In the genomic region with DNA sequence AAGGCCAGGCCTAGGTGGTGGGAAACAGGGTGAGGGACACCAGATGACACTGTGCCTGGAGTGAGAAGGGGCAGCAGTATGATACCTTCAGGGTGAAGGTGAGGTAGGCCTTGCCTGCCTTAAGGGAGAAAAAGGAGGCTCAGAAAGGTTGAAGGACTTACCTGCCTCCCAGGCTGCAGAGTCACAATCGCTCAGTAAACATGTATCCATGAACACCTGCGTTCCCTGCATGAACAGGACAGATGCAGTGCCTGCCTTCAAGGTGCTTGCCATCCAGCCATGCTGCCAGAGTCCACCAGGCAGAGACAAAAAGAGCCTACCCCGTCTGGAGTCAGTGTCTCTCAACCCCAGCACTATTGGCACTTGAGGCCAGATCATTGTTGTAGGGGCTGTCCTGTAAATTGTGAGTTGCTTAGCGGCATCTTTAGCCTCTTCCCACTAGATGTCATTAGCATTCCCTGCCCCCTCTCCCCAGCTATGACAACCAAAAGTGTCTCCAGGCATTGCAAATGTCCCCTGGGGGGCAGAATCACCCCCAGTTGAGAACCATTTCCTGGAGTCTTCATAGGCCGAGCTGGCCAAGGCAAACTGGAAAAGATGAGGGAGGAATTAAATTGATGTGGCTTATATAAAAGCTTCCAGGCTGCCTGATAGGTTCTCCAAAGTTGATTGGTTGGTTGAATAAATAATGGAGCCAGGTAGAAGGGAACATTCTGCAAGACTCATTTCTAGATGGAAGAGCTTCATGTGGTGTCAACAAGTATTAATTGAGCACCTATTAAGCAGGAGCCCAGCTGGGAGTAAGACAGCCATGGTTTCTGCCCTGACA, we compare ENCODE assay signal across 12 cellular contexts. TPM values are rescaled to one million over a fixed set of nuclear protein-coding genes. Genes with fewer than 3 reads are reported as not detected.
DNase-seq lines count a peak whose midpoint lies in the region; ATAC-seq, FAIRE-seq and TF ChIP-seq lines count a peak whose summit lies in the region.
"Had no signal": no experiment of that assay in that cellular context is flagged by ENCODE, and none has a peak within 500 bp of the region (broad histone marks: within the 10 kb centered on the region; RNA-seq: fewer than 3 reads in every experiment).

No MANE protein-coding gene starts in this region.

- TF ChIP-seq RAD21 in HCT116 (IDR thresholded peaks at IDR 0.05; ENCODE audit: low read depth) = no peak
- TF ChIP-seq RAD21 in GM12878 (IDR thresholded peaks at IDR 0.05; ENCODE audit: insufficient read depth, low read depth, low read length) = no peak

- RAD21 ChIA-PET in HCT116 (lab: Charles Lee; ENCODE audit: low non-redundant PET in 1 of 2, low total read pairs in 2 of 2, uncharacterized antibody in 2 of 2, unreplicated experiment in 2 of 2) (no interaction called here), GM12878 (lab: Charles Lee; ENCODE audit: unreplicated experiment) (interaction anchor here (1.2 to 1.7 kb wide), 3 partner anchors 26 to 223 kb away, joined by 3 to 5 read pairs (median 3); partner anchors contain the start of gene TTC9B)

- no peaks in the 10 kb centered on the region for H3K9me3 ChIP-seq in AG04450 (ENCODE audit: control insufficient read depth, insufficient read depth, low read length)
- H3K9me3 ChIP-seq in HCT116 (ENCODE audit: control insufficient read depth in 1 of 2, insufficient read depth in 1 of 2, low read depth in 1 of 2, low read length in 2 of 2) = no peaks in the 10 kb centered on the region
- no peaks in the 10 kb centered on the region for H3K9me3 ChIP-seq in GM12878 (replicated peaks; ENCODE audit: control insufficient read depth, insufficient read depth, low read length)
- H3K9me3 ChIP-seq in muscle layer of duodenum (ENCODE audit: control insufficient read depth in 1 of 2, low read length in 2 of 2) = no peaks in the 10 kb centered on the region
- H3K9me3 ChIP-seq in upper lobe of right lung = no peaks in the 10 kb centered on the region
- H3K9me3 ChIP-seq: spleen had no signal

- H3K79me2 ChIP-seq in HCT116 (ENCODE audit: insufficient read depth, low read length) (no peaks in the 10 kb centered on the region), GM12878 (ENCODE audit: control insufficient read depth, insufficient read depth, low read length) (peaks cover 4% of the 10 kb centered on the region)

- CTCF ChIA-PET in AG04450 (lab: Charles Lee) (interaction anchor here (0.6 kb wide), 3 partner anchors 26 to 350 kb away, joined by 3 to 11 read pairs (median 3); no protein-coding TSS in a partner anchor), HCT116 (lab: Charles Lee) (no interaction called here), GM12878 (lab: Yijun Ruan, JAX) (interaction anchor here (1.1 kb wide), 2 partner anchors 28 to 52 kb away, joined by 3 to 4 read pairs; no protein-coding TSS in a partner anchor)

- no peaks in the 10 kb centered on the region for H3K9me2 ChIP-seq in HCT116 (ENCODE audit: insufficient read depth)

- H2AFZ ChIP-seq in HCT116 (ENCODE audit: low read depth, low read length, poor library complexity, severe bottlenecking) = no peak overlapping the region
- H2AFZ ChIP-seq in GM12878 (ENCODE audit: control insufficient read depth, low read depth, low read length) = no peak overlapping the region

- TF ChIP-seq EP300 in GM12878 (IDR thresholded peaks at IDR 0.05; ENCODE audit: borderline replicate concordance in 1 of 2, control insufficient read depth in 1 of 2, low read depth in 2 of 2, low read length in 2 of 2) = no peak

- POLR2A ChIA-PET in AG04450 (lab: Yijun Ruan, JAX) = no interaction called here
- POLR2A ChIA-PET in HCT116 (lab: Charles Lee) = no interaction called here
- POLR2A ChIA-PET in GM12878 (lab: Charles Lee) = no interaction called here

- intact Hi-C loops in HCT116 (cut with micrococcal nuclease) = no loop called here
- intact Hi-C loops in GM12878 (cut with micrococcal nuclease; ENCODE audit: unreplicated experiment) = no loop called here
- intact Hi-C loops in upper lobe of right lung (cut with DNase I) = no loop called here

- in situ Hi-C loops in GM12878 (cut with MboI) = no loop called here

- no peak for FAIRE-seq in GM12878 (lab: Jason Lieb, UNC)
- FAIRE-seq: bronchial epithelial cell, urothelium cell line had no signal

- SMC1A ChIA-PET in GM12878 (lab: Charles Lee; ENCODE audit: uncharacterized antibody, unreplicated experiment) = interaction anchor here (2.7 kb wide), 1 partner anchor 35 kb away, joined by 6 read pairs; no protein-coding TSS in a partner anchor

- DNase-seq in AG04450 (ENCODE audit: low read depth, low spot score) = no peak
- DNase-seq in HCT116 (ENCODE audit: low read depth, low spot score) = no peak
- no peak for DNase-seq in GM12878 (ENCODE audit: low read depth, low spot score)
- no peak for DNase-seq in NCI-H1092 treated with DMSO at 0.1 percent for 48 hours (lab: John Stamatoyannopoulos, UW)
- DNase-seq in RKO (ENCODE audit: low spot score) = no peak
- no peak for DNase-seq in upper lobe of right lung
- DNase-seq: NCI-H2029, spleen had no signal

- no peaks in the 10 kb centered on the region for H3K27me3 ChIP-seq in AG04450 (ENCODE audit: control insufficient read depth, insufficient read depth, low read length)
- no peaks in the 10 kb centered on the region for H3K27me3 ChIP-seq in HCT116 (ENCODE audit: insufficient read depth, low read length)
- H3K27me3 ChIP-seq in GM12878 (replicated peaks in 1 of 2; ENCODE audit: control insufficient read depth in 2 of 2, insufficient read depth in 2 of 2, low read length in 1 of 2) = no peaks in the 10 kb centered on the region
- H3K27me3 ChIP-seq in muscle layer of duodenum (ENCODE audit: low read depth, low read length) = no peaks in the 10 kb centered on the region
- H3K27me3 ChIP-seq in upper lobe of right lung = no peaks in the 10 kb centered on the region

- ATAC-seq in HCT116 (no peak), GM12878 (no peak), GM18909 (IDR thresholded peaks at IDR 0.05; ENCODE audit: poor library complexity, unreplicated experiment) (no peak), upper lobe of right lung (no peak)

- no peaks in the 10 kb centered on the region for H3K36me3 ChIP-seq in HCT116 (ENCODE audit: control insufficient read depth in 1 of 2, insufficient read depth in 2 of 2, low read length in 2 of 2)
- no peaks in the 10 kb centered on the region for H3K36me3 ChIP-seq in GM12878 (ENCODE audit: control insufficient read depth in 2 of 2, insufficient read depth in 2 of 2, low read length in 1 of 2)
- H3K36me3 ChIP-seq in muscle layer of duodenum (ENCODE audit: control insufficient read depth in 1 of 2, insufficient read depth in 2 of 2, low read length in 2 of 2) = no peaks in the 10 kb centered on the region
- no peaks in the 10 kb centered on the region for H3K36me3 ChIP-seq in upper lobe of right lung

- H3K4me3 ChIP-seq in AG04450 (ENCODE audit: low read depth, low read length) (peak overlapping the region; percentile 84), HCT116 (replicated peaks in 1 of 2; ENCODE audit: low read depth in 1 of 2, low read length in 2 of 2) (no peak overlapping the region), GM12878 (peak overlapping the region; percentile 84), muscle layer of duodenum (ENCODE audit: low read depth in 1 of 2, low read length in 2 of 2) (peak overlapping the region; percentile 5 to 93), upper lobe of right lung (no peak overlapping the region)

- TF ChIP-seq POLR2A in HCT116 (IDR thresholded peaks at IDR 0.05; ENCODE audit: borderline replicate concordance, extremely low read depth, insufficient read depth, insufficient read length) (no peak), GM12878 (IDR thresholded peaks at IDR 0.05; ENCODE audit: low read depth, low read length) (no peak)

- BruUV-seq in HCT116 (replicated peaks; lab: Mats Ljungman, UMichigan) (no TSS peak), GM12878 (replicated peaks; lab: Mats Ljungman, UMichigan) (no TSS peak)

- peaks cover 14 to 24% of the 10 kb centered on the region in 2 experiments for H3K4me1 ChIP-seq in HCT116 (ENCODE audit: control insufficient read depth in 1 of 2, insufficient read depth in 2 of 2, low read length in 2 of 2)
- peaks cover 10% of the 10 kb centered on the region for H3K4me1 ChIP-seq in GM12878 (ENCODE audit: control insufficient read depth, insufficient read depth, low read length)
- H3K4me1 ChIP-seq in muscle layer of duodenum (ENCODE audit: control insufficient read depth in 1 of 2, insufficient read depth in 2 of 2, low read length in 2 of 2) = peaks cover 0 to 13% of the 10 kb centered on the region in 2 donors
- peaks cover 12% of the 10 kb centered on the region for H3K4me1 ChIP-seq in upper lobe of right lung

- TF ChIP-seq CTCF in AG04450 (IDR thresholded peaks at IDR 0.05; ENCODE audit: low read depth, low read length) = no peak
- TF ChIP-seq CTCF in HCT116 (IDR thresholded peaks at IDR 0.05 in 2 of 3, conservative IDR thresholded peaks at IDR 0.05 in 1 of 3; ENCODE audit: borderline replicate concordance in 1 of 3, insufficient read depth in 1 of 3, low read depth in 2 of 3, low read length in 2 of 3) = no peak
- no peak for TF ChIP-seq CTCF in GM12878 (IDR thresholded peaks at IDR 0.05 in 2 of 3, conservative IDR thresholded peaks at IDR 0.05 in 1 of 3; ENCODE audit: control insufficient read depth in 2 of 3, extremely low read depth in 1 of 3, insufficient read depth in 1 of 3, low read depth in 3 of 3, low read length in 3 of 3)
- TF ChIP-seq CTCF in upper lobe of right lung (IDR thresholded peaks at IDR 0.05) = no peak

- H3K4me2 ChIP-seq in HCT116 (ENCODE audit: low read length) (peak overlapping the region; percentile 80), GM12878 (ENCODE audit: control insufficient read depth, insufficient read depth) (peak overlapping the region; percentile 87)

- H3K27ac ChIP-seq in AG04450 (ENCODE audit: low read depth, low read length) (no peak overlapping the region), HCT116 (ENCODE audit: low read depth, low read length) (no peak overlapping the region; the same call in 1 of the 2 replicates), GM12878 (ENCODE audit: control insufficient read depth, insufficient read depth) (no peak overlapping the region), muscle layer of duodenum (ENCODE audit: low read length) (no peak overlapping the region), upper lobe of right lung (no peak overlapping the region)

- H4K20me1 ChIP-seq in HCT116 (ENCODE audit: insufficient read depth) = no peaks in the 10 kb centered on the region
- H4K20me1 ChIP-seq in GM12878 (ENCODE audit: control insufficient read depth, insufficient read depth) = no peaks in the 10 kb centered on the region

- WGBS in GM12878 (ENCODE audit: insufficient coverage, insufficient replicate concordance, low lambda C conversion rate, missing lambda C conversion rate) = 80% methylated on average over 5 of the region's 5 CpGs

- no peak overlapping the region for H3K9ac ChIP-seq in HCT116 (ENCODE audit: low read length)
- H3K9ac ChIP-seq in GM12878 (ENCODE audit: control insufficient read depth, insufficient read depth, low read length) = no peak overlapping the region

RNA-seq across cellular contexts. Expression of gene MAP3K10, which starts 1.7 kb away (rescaled TPM):
- polyA plus RNA-seq in AG04450 (2011; rRNA removed) (2.0 and 2.3 TPM in 2 replicates), GM12878 (2011; rRNA removed) (1.3 and 2.2 TPM in 2 replicates), GM12878 (2014; fragmentation: Illumina TruSeq; extraction: Trizol) (1.1 and 2.5 TPM in 2 replicates), GM12878 (2014; fragmentation: Nextera tagmentation; extraction: Ambion mirVana) (under 1 TPM; 0.11 to 0.16 TPM), GM12878 (2014; rRNA removed) (9.9 and 15.1 TPM in 2 replicates), GM12878 (2016; fragmentation: Nextera tagmentation; extraction: Ambion mirVana) (1 to 10 TPM in 1 of 2 experiments, under 1 TPM in 1; 0.53 to 2.7 TPM)
- polyA minus RNA-seq in AG04450 (2011; rRNA and poly(A)+ RNA removed) = 5.0 and 5.5 TPM in 2 replicates
- total RNA-seq in HCT116 (2021; ENCODE audit: unreplicated experiment) (17.3 TPM), GM12878 (2014; rRNA removed) (9.0 and 13.6 TPM in 2 replicates), GM12878 (2014; rRNA removed; fragmentation: Illumina TruSeq; extraction: Trizol) (4.5 and 5.0 TPM in 2 replicates), GM12878 (2021) (14.1 and 16.6 TPM in 2 replicates), upper lobe of right lung (17.2 TPM)
- 10.5 and 12.4 TPM in 2 replicates for polyA plus RNA-seq in HCT116 (2012)
- 16.6 and 22.1 TPM in 2 replicates for total RNA-seq in GM12878 (2013; cell fraction: nucleolus; rRNA removed)
- 2.2 TPM for polyA plus RNA-seq in GM12878 (2011; ENCODE audit: low read depth)
- 1.8 and 3.8 TPM in 2 replicates for polyA plus RNA-seq in GM12878 (2011; cell fraction: cytosol; rRNA removed)
- polyA plus RNA-seq in GM12878 (2011; cell fraction: nucleus; rRNA removed) = 23.0 and 24.8 TPM in 2 replicates
- 9.2 and 10.8 TPM in 2 replicates for polyA plus RNA-seq in GM12878 (2012)
- polyA minus RNA-seq in GM12878 (2011; rRNA and poly(A)+ RNA removed) = 3.1 and 9.0 TPM in 2 replicates
- polyA minus RNA-seq in GM12878 (2011; cell fraction: cytosol; rRNA and poly(A)+ RNA removed) = 4.5 and 4.6 TPM in 2 replicates
- 6.2 and 11.0 TPM in 2 replicates for polyA minus RNA-seq in GM12878 (2011; cell fraction: nucleus; rRNA and poly(A)+ RNA removed)

RNA-seq across cellular contexts. Expression of gene TTC9B, which starts 25.2 kb away (rescaled TPM):
- polyA plus RNA-seq in AG04450 (2011; rRNA removed) (not detected in 2 replicates), GM12878 (2011; rRNA removed) (not detected in 2 replicates), GM12878 (2014; fragmentation: Illumina TruSeq; extraction: Trizol) (not detected in 2 replicates), GM12878 (2014; fragmentation: Nextera tagmentation; extraction: Ambion mirVana) (under 1 TPM; 0.04 to 0.14 TPM), GM12878 (2014; rRNA removed) (not detected in 2 replicates), GM12878 (2016; fragmentation: Nextera tagmentation; extraction: Ambion mirVana) (under 1 TPM in 1 of 2 experiments, not detected in 1; 0.10 TPM)
- polyA minus RNA-seq in AG04450 (2011; rRNA and poly(A)+ RNA removed) = not detected in 2 replicates
- total RNA-seq in HCT116 (2021; ENCODE audit: unreplicated experiment) (1.7 TPM), GM12878 (2014; rRNA removed) (not detected in 2 replicates), GM12878 (2014; rRNA removed; fragmentation: Illumina TruSeq; extraction: Trizol) (not detected in 2 replicates), GM12878 (2021) (not detected in 2 replicates), upper lobe of right lung (not detected)
- polyA plus RNA-seq in HCT116 (2012) = 2.6 and 3.0 TPM in 2 replicates
- total RNA-seq in GM12878 (2013; cell fraction: nucleolus; rRNA removed) = not detected in 2 replicates
- not detected for polyA plus RNA-seq in GM12878 (2011; ENCODE audit: low read depth)
- polyA plus RNA-seq in GM12878 (2011; cell fraction: cytosol; rRNA removed) = not detected in 2 replicates
- not detected in 2 replicates for polyA plus RNA-seq in GM12878 (2011; cell fraction: nucleus; rRNA removed)
- 0.15 and 0.38 TPM in 2 replicates for polyA plus RNA-seq in GM12878 (2012)
- not detected in 2 replicates for polyA minus RNA-seq in GM12878 (2011; rRNA and poly(A)+ RNA removed)
- not detected in 2 replicates for polyA minus RNA-seq in GM12878 (2011; cell fraction: cytosol; rRNA and poly(A)+ RNA removed)
- not detected in 2 replicates for polyA minus RNA-seq in GM12878 (2011; cell fraction: nucleus; rRNA and poly(A)+ RNA removed)
- total RNA-seq: bronchial epithelial cell, spleen had no signal
- polyA plus RNA-seq: spleen had no signal

RNA-seq across cellular contexts. Expression of gene CCNP, which starts 33.5 kb away (rescaled TPM):
- polyA plus RNA-seq in AG04450 (2011; rRNA removed) (0.16 and 0.21 TPM in 2 replicates), GM12878 (2011; rRNA removed) (0.05 TPM in 1 of 2 replicates, not detected in the other), GM12878 (2014; fragmentation: Illumina TruSeq; extraction: Trizol) (0.03 TPM in 1 of 2 replicates, not detected in the other), GM12878 (2014; fragmentation: Nextera tagmentation; extraction: Ambion mirVana) (not detected), GM12878 (2014; rRNA removed) (0.04 TPM in 1 of 2 replicates, not detected in the other), GM12878 (2016; fragmentation: Nextera tagmentation; extraction: Ambion mirVana) (not detected)
- polyA minus RNA-seq in AG04450 (2011; rRNA and poly(A)+ RNA removed) = not detected in 2 replicates
- total RNA-seq in HCT116 (2021; ENCODE audit: unreplicated experiment) (9.8 TPM), GM12878 (2014; rRNA removed) (0.56 TPM in 1 of 2 replicates, not detected in the other), GM12878 (2014; rRNA removed; fragmentation: Illumina TruSeq; extraction: Trizol) (not detected in 2 replicates), GM12878 (2021) (not detected in 2 replicates), upper lobe of right lung (not detected)
- polyA plus RNA-seq in HCT116 (2012) = 17.2 and 26.9 TPM in 2 replicates
- 0.56 TPM in 1 of 2 replicates, not detected in the other for total RNA-seq in GM12878 (2013; cell fraction: nucleolus; rRNA removed)
- not detected for polyA plus RNA-seq in GM12878 (2011; ENCODE audit: low read depth)
- polyA plus RNA-seq in GM12878 (2011; cell fraction: cytosol; rRNA removed) = 0.04 TPM in 1 of 2 replicates, not detected in the other
- 0.16 and 0.52 TPM in 2 replicates for polyA plus RNA-seq in GM12878 (2011; cell fraction: nucleus; rRNA removed)
- polyA plus RNA-seq in GM12878 (2012) = not detected in 2 replicates
- polyA minus RNA-seq in GM12878 (2011; rRNA and poly(A)+ RNA removed) = not detected in 2 replicates
- not detected in 2 replicates for polyA minus RNA-seq in GM12878 (2011; cell fraction: cytosol; rRNA and poly(A)+ RNA removed)
- not detected in 2 replicates for polyA minus RNA-seq in GM12878 (2011; cell fraction: nucleus; rRNA and poly(A)+ RNA removed)
- total RNA-seq: bronchial epithelial cell had no signal

Comparison
In these comparisons a context has a peak if more than half of its experiments do, and no peak if none do; other contexts are left out.
1. H3K4me3 ChIP-seq: peak in AG04450 (single experiment), GM12878 (single experiment) and muscle layer of duodenum (2 of 2); none in HCT116 (0 of 2) and upper lobe of right lung (single experiment).